In genomic region chr19:43763473-43763939, GRCh38 we compare ENCODE assay signal across 10 cellular contexts. TPM values are rescaled to one million over a fixed set of nuclear protein-coding genes. Genes with fewer than 3 reads are reported as not detected.
DNase-seq lines count a peak whose midpoint lies in the region; ATAC-seq and TF ChIP-seq lines count a peak whose summit lies in the region.
"Had no signal": no experiment of that assay in that cellular context is flagged by ENCODE, and none has a peak within 500 bp of the region (broad histone marks: within the 10 kb centered on the region; RNA-seq: fewer than 3 reads in every experiment).

No MANE protein-coding gene starts in this region.

- BruUV-seq in OCI-LY7 (replicated peaks; lab: Mats Ljungman, UMichigan): no TSS peak

- peak overlapping the region; percentile 96 for H3K27ac ChIP-seq in OCI-LY7 (ENCODE audit: low read depth, low read length, poor library complexity, severe bottlenecking)
- H3K27ac ChIP-seq in GM23338 (ENCODE audit: low read depth): no peak overlapping the region

- peaks cover 73% of the 10 kb centered on the region for H3K4me1 Mint-ChIP-seq in activated CD4-positive, alpha-beta T cell treated with anti-CD3 and anti-CD28 coated beads for 36 hours
- peaks cover 22% of the 10 kb centered on the region for H3K4me1 Mint-ChIP-seq in GM23338

- no peaks in the 10 kb centered on the region for H3K27me3 ChIP-seq in GM23338 (ENCODE audit: insufficient read depth)

- intact Hi-C loops in activated CD4-positive, alpha-beta T cell treated with anti-CD3 and anti-CD28 coated beads for 36 hours (cut with DNase I, micrococcal nuclease): no loop called here
- intact Hi-C loops in OCI-LY7 (cut with micrococcal nuclease; ENCODE audit: unreplicated experiment): no loop called here

- H4K20me1 ChIP-seq in OCI-LY7 (ENCODE audit: insufficient read depth, low read length) (no peaks in the 10 kb centered on the region), GM23338 (replicated peaks; ENCODE audit: insufficient read depth) (no peaks in the 10 kb centered on the region)

- H3K4me3 ChIP-seq in OCI-LY7 (ENCODE audit: low read depth, low read length, poor library complexity, severe bottlenecking) (no peak overlapping the region), GM23338 (no peak overlapping the region)

- H3F3A ChIP-seq in GM23338 (replicated peaks; ENCODE audit: low read depth): no peaks in the 10 kb centered on the region

- H3K9me3 ChIP-seq in OCI-LY7 (ENCODE audit: low read length): no peaks in the 10 kb centered on the region

- no peak overlapping the region for H2AFZ ChIP-seq in OCI-LY7 (ENCODE audit: low read length)
- no peak overlapping the region for H2AFZ ChIP-seq in GM23338

- POLR2A ChIA-PET in activated CD4-positive, alpha-beta T cell treated with anti-CD3 and anti-CD28 coated beads for 36 hours (lab: Charles Lee): interaction anchor here (0.6 to 0.8 kb wide), 2 partner anchors 10 to 245 kb away, joined by 3 read pairs; no protein-coding TSS in a partner anchor
- POLR2A ChIA-PET in OCI-LY7 (lab: Charles Lee): interaction anchor here (1.0 to 6.7 kb wide), 2 partner anchors 9 to 15 kb away, joined by 5 to 49 read pairs; partner anchors contain the start of genes KCNN4 and SMG9

- H3K9me3 Mint-ChIP-seq in activated CD4-positive, alpha-beta T cell treated with anti-CD3 and anti-CD28 coated beads for 36 hours (ENCODE audit: low read depth): no peaks in the 10 kb centered on the region
- H3K9me3 Mint-ChIP-seq in GM23338: no peaks in the 10 kb centered on the region

- H3K36me3 ChIP-seq in OCI-LY7 (ENCODE audit: insufficient read depth, low read length) (peaks cover 38% of the 10 kb centered on the region), GM23338 (ENCODE audit: insufficient read depth) (no peaks in the 10 kb centered on the region)

- no peaks in the 10 kb centered on the region for H3K9me2 ChIP-seq in OCI-LY7 (ENCODE audit: insufficient read depth, low read length)
- H3K9me2 ChIP-seq in GM23338 (ENCODE audit: insufficient read depth): no peaks in the 10 kb centered on the region

- H3K4me2 ChIP-seq in OCI-LY7 (ENCODE audit: low read length) (peak overlapping the region; percentile 19; the same call in 1 of the 2 replicates), GM23338 (no peak overlapping the region)

- no peak for ATAC-seq in activated CD4-positive, alpha-beta T cell treated with anti-CD3 and anti-CD28 coated beads for 36 hours
- peak; percentile 7 for ATAC-seq in stimulated activated naive CD8-positive, alpha-beta T cell treated with anti-CD3 and anti-CD28 coated beads, Interleukin-15, Interleukin-2, amounts not matched to agents 100 U/mL and 50 U/mL, for 24 hours
- no peak for ATAC-seq in GM23338

- H3K4me3 Mint-ChIP-seq in activated CD4-positive, alpha-beta T cell treated with anti-CD3 and anti-CD28 coated beads for 36 hours: peak overlapping the region; percentile 7
- H3K4me3 Mint-ChIP-seq in GM23338: no peak overlapping the region

- no peaks in the 10 kb centered on the region for H3K27me3 Mint-ChIP-seq in activated CD4-positive, alpha-beta T cell treated with anti-CD3 and anti-CD28 coated beads for 36 hours
- H3K27me3 Mint-ChIP-seq in GM23338 (ENCODE audit: insufficient read depth, low read depth, poor library complexity): peaks cover 10% of the 10 kb centered on the region

- TF ChIP-seq CTCF in OCI-LY7 (conservative IDR thresholded peaks at IDR 0.05; ENCODE audit: low read length): no peak
- TF ChIP-seq CTCF in GM23338 (conservative IDR thresholded peaks at IDR 0.05; ENCODE audit: low read depth in 2 of 2): no peak

- CTCF ChIA-PET in activated CD4-positive, alpha-beta T cell treated with anti-CD3 and anti-CD28 coated beads for 36 hours (lab: Charles Lee): interaction anchor here (0.7 to 6.9 kb wide), 6 partner anchors 9 to 62 kb away, joined by 3 to 94 read pairs (median 6); partner anchors contain the start of gene SMG9
- CTCF ChIA-PET in OCI-LY7 (lab: Charles Lee; ENCODE audit: unreplicated experiment): interaction anchor here (3.6 kb wide), 1 partner anchor 15 kb away, joined by 18 read pairs; no protein-coding TSS in a partner anchor

- no peaks in the 10 kb centered on the region for H3K79me2 ChIP-seq in OCI-LY7 (ENCODE audit: insufficient read depth, low read depth, low read length)
- no peaks in the 10 kb centered on the region for H3K79me2 ChIP-seq in GM23338 (replicated peaks; ENCODE audit: insufficient read depth)

- H3K4me1 ChIP-seq in OCI-LY7 (ENCODE audit: insufficient read depth, low read length, poor library complexity, severe bottlenecking) (peaks cover 91% of the 10 kb centered on the region), GM23338 (ENCODE audit: insufficient read depth) (no peaks in the 10 kb centered on the region)

- H3K36me3 Mint-ChIP-seq in activated CD4-positive, alpha-beta T cell treated with anti-CD3 and anti-CD28 coated beads for 36 hours (ENCODE audit: low read depth): peaks cover 46% of the 10 kb centered on the region
- H3K36me3 Mint-ChIP-seq in GM23338 (ENCODE audit: low read depth): no peaks in the 10 kb centered on the region

- peak overlapping the region; percentile 86 for H3K27ac Mint-ChIP-seq in activated CD4-positive, alpha-beta T cell treated with anti-CD3 and anti-CD28 coated beads for 36 hours
- no peak overlapping the region for H3K27ac Mint-ChIP-seq in GM23338

- peak; percentile 36 for DNase-seq in activated CD4-positive, alpha-beta T cell treated with anti-CD3 and anti-CD28 coated beads for 36 hours
- DNase-seq in activated CD4-positive, alpha-beta T cell treated with anti-CD3 and anti-CD28 coated beads for 1 hour: no peak
- DNase-seq in OCI-LY7 (ENCODE audit: low spot score) (no peak), dermis blood vessel endothelial cell (peak; percentile 47), GM23338 (ENCODE audit: low spot score) (no peak), HT-29 (ENCODE audit: low spot score) (no peak), NCI-H1417 treated with DMSO at 0.1 percent for 48 hours (lab: John Stamatoyannopoulos, UW) (no peak)
- DNase-seq in stimulated activated naive CD8-positive, alpha-beta T cell treated with anti-CD3 and anti-CD28 coated beads, Interleukin-15, Interleukin-2, amounts not matched to agents 100 U/mL and 50 U/mL, for 24 hours: peak; percentile 52
- DNase-seq: ACHN, NCI-H2107 had no signal

TF ChIP-seq in GM23338, 12 proteins besides CTCF, POLR2A, EP300 and RAD21 (continues in another document):
- TF ChIP-seq, protein P1, sequence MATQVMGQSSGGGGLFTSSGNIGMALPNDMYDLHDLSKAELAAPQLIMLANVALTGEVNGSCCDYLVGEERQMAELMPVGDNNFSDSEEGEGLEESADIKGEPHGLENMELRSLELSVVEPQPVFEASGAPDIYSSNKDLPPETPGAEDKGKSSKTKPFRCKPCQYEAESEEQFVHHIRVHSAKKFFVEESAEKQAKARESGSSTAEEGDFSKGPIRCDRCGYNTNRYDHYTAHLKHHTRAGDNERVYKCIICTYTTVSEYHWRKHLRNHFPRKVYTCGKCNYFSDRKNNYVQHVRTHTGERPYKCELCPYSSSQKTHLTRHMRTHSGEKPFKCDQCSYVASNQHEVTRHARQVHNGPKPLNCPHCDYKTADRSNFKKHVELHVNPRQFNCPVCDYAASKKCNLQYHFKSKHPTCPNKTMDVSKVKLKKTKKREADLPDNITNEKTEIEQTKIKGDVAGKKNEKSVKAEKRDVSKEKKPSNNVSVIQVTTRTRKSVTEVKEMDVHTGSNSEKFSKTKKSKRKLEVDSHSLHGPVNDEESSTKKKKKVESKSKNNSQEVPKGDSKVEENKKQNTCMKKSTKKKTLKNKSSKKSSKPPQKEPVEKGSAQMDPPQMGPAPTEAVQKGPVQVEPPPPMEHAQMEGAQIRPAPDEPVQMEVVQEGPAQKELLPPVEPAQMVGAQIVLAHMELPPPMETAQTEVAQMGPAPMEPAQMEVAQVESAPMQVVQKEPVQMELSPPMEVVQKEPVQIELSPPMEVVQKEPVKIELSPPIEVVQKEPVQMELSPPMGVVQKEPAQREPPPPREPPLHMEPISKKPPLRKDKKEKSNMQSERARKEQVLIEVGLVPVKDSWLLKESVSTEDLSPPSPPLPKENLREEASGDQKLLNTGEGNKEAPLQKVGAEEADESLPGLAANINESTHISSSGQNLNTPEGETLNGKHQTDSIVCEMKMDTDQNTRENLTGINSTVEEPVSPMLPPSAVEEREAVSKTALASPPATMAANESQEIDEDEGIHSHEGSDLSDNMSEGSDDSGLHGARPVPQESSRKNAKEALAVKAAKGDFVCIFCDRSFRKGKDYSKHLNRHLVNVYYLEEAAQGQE (IDR thresholded peaks at IDR 0.05; ENCODE audit: unreplicated experiment): no peak
- no peak for TF ChIP-seq JUNB (IDR thresholded peaks at IDR 0.05; ENCODE audit: unreplicated experiment)

RNA-seq across cellular contexts. Expression of gene SMG9, which starts 8.7 kb away (rescaled TPM):
- total RNA-seq in activated CD4-positive, alpha-beta T cell treated with anti-CD3 and anti-CD28 coated beads for 36 hours: 10 to 100 TPM; 64.4 to 65.2 TPM
- total RNA-seq in OCI-LY7 (2014; rRNA removed; shearing (Covaris generic)): 49.1 and 65.6 TPM in 2 replicates
- total RNA-seq in OCI-LY7 (2022) (75.5 and 83.1 TPM in 2 replicates), dermis blood vessel endothelial cell (8.8 and 9.0 TPM in 2 replicates)
- total RNA-seq in GM23338 (2014; rRNA removed; shearing (Covaris generic)): 6.3 and 13.2 TPM in 2 replicates
- polyA plus RNA-seq in GM23338 (2016; fragmentation: Nextera tagmentation; extraction: Ambion mirVana): 14.0 and 15.7 TPM in 2 replicates
- total RNA-seq in HT-29 (2014; rRNA removed; shearing (Covaris generic)): 89.4 and 99.7 TPM in 2 replicates

RNA-seq across cellular contexts. Expression of gene KCNN4, which starts 17.3 kb away (rescaled TPM):
- 100 to 1,000 TPM; 103 to 110 TPM for total RNA-seq in activated CD4-positive, alpha-beta T cell treated with anti-CD3 and anti-CD28 coated beads for 36 hours
- 31.3 and 39.7 TPM in 2 replicates for total RNA-seq in OCI-LY7 (2014; rRNA removed; shearing (Covaris generic))
- total RNA-seq in OCI-LY7 (2022): 39.3 and 40.0 TPM in 2 replicates
- 0.09 and 0.51 TPM in 2 replicates for total RNA-seq in dermis blood vessel endothelial cell
- 3.2 and 3.4 TPM in 2 replicates for total RNA-seq in GM23338 (2014; rRNA removed; shearing (Covaris generic))
- 0.75 and 0.86 TPM in 2 replicates for polyA plus RNA-seq in GM23338 (2016; fragmentation: Nextera tagmentation; extraction: Ambion mirVana)
- total RNA-seq in HT-29 (2014; rRNA removed; shearing (Covaris generic)): 0.44 TPM in 1 of 2 replicates, not detected in the other

RNA-seq across cellular contexts. Expression of gene LYPD5, which starts 38.7 kb away (rescaled TPM):
- total RNA-seq in activated CD4-positive, alpha-beta T cell treated with anti-CD3 and anti-CD28 coated beads for 36 hours: 1 to 10 TPM in 1 of 2 experiments, under 1 TPM in 1; 0.86 to 1.2 TPM
- total RNA-seq in OCI-LY7 (2014; rRNA removed; shearing (Covaris generic)): not detected in 2 replicates
- total RNA-seq in OCI-LY7 (2022): not detected in 2 replicates
- 0.09 and 0.17 TPM in 2 replicates for total RNA-seq in dermis blood vessel endothelial cell
- 0.54 and 1.1 TPM in 2 replicates for total RNA-seq in GM23338 (2014; rRNA removed; shearing (Covaris generic))
- 0.61 and 1.5 TPM in 2 replicates for polyA plus RNA-seq in GM23338 (2016; fragmentation: Nextera tagmentation; extraction: Ambion mirVana)
- total RNA-seq in HT-29 (2014; rRNA removed; shearing (Covaris generic)): 0.05 and 0.23 TPM in 2 replicates

RNA-seq across cellular contexts. Expression of gene IRGC, which starts 47.6 kb away (rescaled TPM):
- total RNA-seq in activated CD4-positive, alpha-beta T cell treated with anti-CD3 and anti-CD28 coated beads for 36 hours: not detected
- not detected in 2 replicates for total RNA-seq in OCI-LY7 (2014; rRNA removed; shearing (Covaris generic))
- total RNA-seq in OCI-LY7 (2022) (not detected in 2 replicates), dermis blood vessel endothelial cell (not detected in 2 replicates)
- not detected in 2 replicates for total RNA-seq in GM23338 (2014; rRNA removed; shearing (Covaris generic))
- polyA plus RNA-seq in GM23338 (2016; fragmentation: Nextera tagmentation; extraction: Ambion mirVana): not detected in 2 replicates
- total RNA-seq in HT-29 (2014; rRNA removed; shearing (Covaris generic)): 0.08 TPM in 1 of 2 replicates, not detected in the other

Comparison
In these comparisons a context has a peak if more than half of its experiments do, and no peak if none do; other contexts are left out.
1. DNase-seq: peak in activated CD4-positive, alpha-beta T cell treated with anti-CD3 and anti-CD28 coated beads for 36 hours (single experiment), dermis blood vessel endothelial cell (single experiment) and stimulated activated naive CD8-positive, alpha-beta T cell treated with anti-CD3 and anti-CD28 coated beads, Interleukin-15, Interleukin-2, amounts not matched to agents 100 U/mL and 50 U/mL, for 24 hours (single experiment); none in activated CD4-positive, alpha-beta T cell treated with anti-CD3 and anti-CD28 coated beads for 1 hour (single experiment), OCI-LY7 (single experiment), GM23338 (single experiment), HT-29 (single experiment) and NCI-H1417 treated with DMSO at 0.1 percent for 48 hours (single experiment).